ENCODE assay signal across 16 cellular contexts in the genomic region with DNA sequence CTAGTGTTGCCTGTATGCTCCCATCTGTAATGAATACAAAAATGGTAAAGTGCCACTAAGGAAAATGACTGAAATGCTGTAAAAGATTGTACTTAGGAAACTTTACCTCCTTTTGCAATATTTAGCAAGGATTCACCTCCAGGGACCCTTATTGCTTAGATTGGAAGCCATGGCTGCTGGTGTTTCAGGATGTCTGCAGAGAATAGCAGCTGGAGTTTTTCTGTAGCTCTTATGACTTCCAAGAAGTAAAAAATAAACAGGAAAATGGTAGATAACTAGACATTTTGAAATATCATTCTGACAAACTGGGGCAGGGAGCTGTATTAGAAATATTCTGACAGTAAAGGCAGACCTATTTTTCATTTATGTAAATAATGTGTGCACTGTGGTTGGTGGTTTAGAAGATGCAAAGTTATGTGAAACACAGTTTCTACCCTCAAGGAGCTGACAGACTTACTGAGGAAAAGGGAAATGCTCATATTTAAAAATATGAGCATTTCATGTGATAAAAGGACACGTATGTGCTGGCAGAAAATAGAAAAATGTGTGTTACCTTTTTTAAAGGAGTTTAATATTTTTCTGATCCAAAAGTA.
DNase-seq lines count a peak whose midpoint lies in the region; ATAC-seq and TF ChIP-seq lines count a peak whose summit lies in the region.
"Had no signal": no experiment of that assay in that cellular context is flagged by ENCODE, and none has a peak within 500 bp of the region (broad histone marks: within the 10 kb centered on the region; RNA-seq: fewer than 3 reads in every experiment).

No MANE protein-coding gene starts in this region.

- no peak overlapping the region for H3K4me3 Mint-ChIP-seq in naive thymus-derived CD8-positive, alpha-beta T cell
- H3K4me3 Mint-ChIP-seq: activated CD4-positive, alpha-beta T cell treated with anti-CD3 and anti-CD28 coated beads for 36 hours; neural progenitor cell; stimulated activated memory B cell treated with anti-CD40 and anti-IgM and Interleukin-4, amounts not matched to agents 10 μg/mL and 1 μg/mL and 100 μg/mL, for 72 hours had no signal

- peaks cover 6 to 29% (median 16%) of the 10 kb centered on the region in 3 donors for H3K36me3 Mint-ChIP-seq in naive thymus-derived CD8-positive, alpha-beta T cell
- H3K36me3 Mint-ChIP-seq: neural progenitor cell had no signal

- POLR2A ChIA-PET in naive thymus-derived CD8-positive, alpha-beta T cell (lab: Charles Lee) = no interaction called here

- H3K27ac Mint-ChIP-seq in naive thymus-derived CD8-positive, alpha-beta T cell = no peak overlapping the region
- H3K27ac Mint-ChIP-seq: activated CD4-positive, alpha-beta T cell treated with anti-CD3 and anti-CD28 coated beads for 36 hours; neural progenitor cell; stimulated activated memory B cell treated with anti-CD40 and anti-IgM and Interleukin-4, amounts not matched to agents 10 μg/mL and 1 μg/mL and 100 μg/mL, for 72 hours had no signal

- ATAC-seq in GM19328 (IDR thresholded peaks at IDR 0.05; ENCODE audit: unreplicated experiment) (peak; percentile 85), HG02763 (IDR thresholded peaks at IDR 0.05; ENCODE audit: unreplicated experiment) (peak; percentile 79), HG03521 (IDR thresholded peaks at IDR 0.05; ENCODE audit: unreplicated experiment) (peak; percentile 88), omental fat pad (ENCODE audit: low FRiP score) (no peak)
- ATAC-seq in naive thymus-derived CD8-positive, alpha-beta T cell = no peak
- ATAC-seq: activated CD4-positive, alpha-beta T cell treated with anti-CD3 and anti-CD28 coated beads for 36 hours; foreskin keratinocyte; stimulated activated memory B cell treated with anti-CD40 and anti-IgM and Interleukin-4, amounts not matched to agents 10 μg/mL and 1 μg/mL and 100 μg/mL, for 72 hours had no signal

- DNase-seq in GM12865 (ENCODE audit: low read depth) (peak; percentile 38), SIG-M5 (lab: John Stamatoyannopoulos, UW) (no peak), omental fat pad (ENCODE audit: low spot score) (no peak), NCI-H69 (lab: John Stamatoyannopoulos, UW) (no peak)
- DNase-seq in naive thymus-derived CD8-positive, alpha-beta T cell = no peak
- DNase-seq: activated CD4-positive, alpha-beta T cell treated with anti-CD3 and anti-CD28 coated beads for 36 hours; activated naive CD4-positive, alpha-beta T cell treated with Interleukin-2 at 50 U/mL for 16 hours; DMS 273 treated with DMSO at 0.1 percent for 48 hours; foreskin keratinocyte; NCI-H1092 treated with DMSO at 0.1 percent for 48 hours; stimulated activated CD4-positive, alpha-beta T cell treated with anti-CD3 and anti-CD28 coated beads, Interleukin-15, amount 100 ng/mL, for 24 hours had no signal

- H3K9me3 Mint-ChIP-seq in naive thymus-derived CD8-positive, alpha-beta T cell = no peaks in the 10 kb centered on the region
- H3K9me3 Mint-ChIP-seq: neural progenitor cell; stimulated activated memory B cell treated with anti-CD40 and anti-IgM and Interleukin-4, amounts not matched to agents 10 μg/mL and 1 μg/mL and 100 μg/mL, for 72 hours had no signal

- H3K4me3 ChIP-seq in GM12865 (ENCODE audit: low read depth, low read length) = no peak overlapping the region
- H3K4me3 ChIP-seq: neural progenitor cell had no signal

- peaks cover 4 to 11% (median 6%) of the 10 kb centered on the region in 4 donors for H3K4me1 Mint-ChIP-seq in naive thymus-derived CD8-positive, alpha-beta T cell

- no peaks in the 10 kb centered on the region for H3K27me3 Mint-ChIP-seq in naive thymus-derived CD8-positive, alpha-beta T cell
- H3K27me3 Mint-ChIP-seq: activated CD4-positive, alpha-beta T cell treated with anti-CD3 and anti-CD28 coated beads for 36 hours; stimulated activated memory B cell treated with anti-CD40 and anti-IgM and Interleukin-4, amounts not matched to agents 10 μg/mL and 1 μg/mL and 100 μg/mL, for 72 hours had no signal

- TF ChIP-seq CTCF in GM12865 (IDR thresholded peaks at IDR 0.05; ENCODE audit: insufficient read depth, low read depth, low read length, missing control alignments) (no peak), omental fat pad (IDR thresholded peaks at IDR 0.05) (no peak)

Comparison
In these comparisons a context has a peak if more than half of its experiments do, and no peak if none do; other contexts are left out.
1. ATAC-seq: peak in GM19328 (single experiment), HG02763 (single experiment) and HG03521 (single experiment); none in omental fat pad (single experiment) and naive thymus-derived CD8-positive, alpha-beta T cell (0 of 2).